In genomic region chr16:82943371-82943770, GRCh38 we compare ENCODE assay signal across 29 cellular contexts.
DNase-seq lines count a peak whose midpoint lies in the region; ATAC-seq and TF ChIP-seq lines count a peak whose summit lies in the region.
"Had no signal": no experiment of that assay in that cellular context is flagged by ENCODE, and none has a peak within 500 bp of the region (broad histone marks: within the 10 kb centered on the region; RNA-seq: fewer than 3 reads in every experiment).

No MANE protein-coding gene starts in this region.

- H3K36me3 ChIP-seq in mammary epithelial cell (ENCODE audit: insufficient read depth, low read length) (no peaks in the 10 kb centered on the region), stomach (no peaks in the 10 kb centered on the region)
- H3K36me3 ChIP-seq: ascending aorta, ovary, Peyer's patch had no signal

- H3K27ac ChIP-seq in mammary epithelial cell (ENCODE audit: insufficient read depth, low read depth, low read length) (no peak overlapping the region), stomach (no peak overlapping the region)
- H3K27ac ChIP-seq: ascending aorta, KMS-11, ovary, Peyer's patch, VCaP had no signal

- CTCF ChIA-PET in mammary epithelial cell (lab: Charles Lee; ENCODE audit: low non-redundant PET): no interaction called here

- no TSS peak for BruUV-seq in mammary epithelial cell (replicated peaks; lab: Mats Ljungman, UMichigan)

- peaks cover 34% of the 10 kb centered on the region for H3K79me2 ChIP-seq in mammary epithelial cell (ENCODE audit: insufficient read depth, low read length)

- DNase-seq in AG10803 (ENCODE audit: low read depth) (peak; percentile 42), LHCN-M2 (ENCODE audit: low read depth) (peak; percentile 29), mammary epithelial cell (peak; percentile 10), foreskin fibroblast (peak; percentile 14 to 33), NCI-H2196 treated with DMSO at 0.1 percent for 48 hours (lab: John Stamatoyannopoulos, UW; ENCODE audit: unreplicated experiment) (no peak), stomach (no peak), NCI-H1930 (lab: John Stamatoyannopoulos, UW) (no peak)
- DNase-seq: activated CD4-positive, alpha-beta T cell treated with anti-CD3 and anti-CD28 coated beads for 48 hours; activated CD8-positive, alpha-beta memory T cell treated with anti-CD3 and anti-CD28 coated beads for 24 hours; activated effector memory CD4-positive, alpha-beta T cell treated with Interleukin-2 at 50 U/mL for 16 hours; CD4-positive, alpha-beta memory T cell; dermis blood vessel endothelial cell; DND-41; endodermal cell; hippocampal formation; left cardiac atrium; NCI-H146; NCI-H2107; NCI-H774; ovary; Peyer's patch; SIG-M5; stimulated activated CD4-positive, alpha-beta T cell treated with anti-CD3 and anti-CD28 coated beads, Interleukin-1b, Interleukin-23, amount 100 ng/mL, for 48 hours; stimulated activated naive CD4-positive, alpha-beta T cell treated with Interleukin-2 at 50 U/mL for 16 hours had no signal

- 100% methylated on average over 1 of the region's 1 CpG for WGBS in mammary epithelial cell (ENCODE audit: low coverage, missing lambda C conversion rate)
- 69 to 96% (median 89%) methylated on average over 1 of the region's 1 CpG for WGBS in stomach, 5 donors

- dilution Hi-C loops in mammary epithelial cell (cut with HindIII; ENCODE audit: low sequenced_read_pairs): no loop called here

- H3K4me1 ChIP-seq in mammary epithelial cell (ENCODE audit: insufficient read depth, low read length) (peaks cover 5% of the 10 kb centered on the region), stomach (no peaks in the 10 kb centered on the region)
- H3K4me1 ChIP-seq: Peyer's patch had no signal

- intact Hi-C loops in mammary epithelial cell (cut with micrococcal nuclease) (no loop called here), stomach (cut with DNase I; ENCODE audit: low total_unique reads) (no loop called here)

- H2AFZ ChIP-seq in mammary epithelial cell (ENCODE audit: low read depth, low read length): no peak overlapping the region

- H3K9me3 ChIP-seq in mammary epithelial cell (replicated peaks; ENCODE audit: insufficient read depth, low read length) (no peaks in the 10 kb centered on the region), stomach (no peaks in the 10 kb centered on the region)
- H3K9me3 ChIP-seq: ascending aorta, ovary, Peyer's patch had no signal

- no peak for ATAC-seq in HG03025 (IDR thresholded peaks at IDR 0.05; ENCODE audit: low FRiP score, unreplicated experiment)
- ATAC-seq: left cardiac atrium had no signal

- in situ Hi-C loops in mammary epithelial cell (cut with MboI; ENCODE audit: low sequenced_read_pairs in 2 of 2): no loop called here

- no peak overlapping the region for H3K9ac ChIP-seq in mammary epithelial cell (ENCODE audit: insufficient read depth, low read length)
- H3K9ac ChIP-seq: KMS-11 had no signal

- no peak for TF ChIP-seq POLR2A in stomach (IDR thresholded peaks at IDR 0.05)

- TF ChIP-seq EP300 in stomach (IDR thresholded peaks at IDR 0.05): no peak

- no peaks in the 10 kb centered on the region for H4K20me1 ChIP-seq in mammary epithelial cell (ENCODE audit: insufficient read depth, low read length)

- no peak overlapping the region for H3K4me2 ChIP-seq in mammary epithelial cell (ENCODE audit: insufficient read depth, low read depth, low read length)
- H3K4me2 ChIP-seq: KMS-11 had no signal

- TF ChIP-seq CTCF in AG10803 (conservative IDR thresholded peaks at IDR 0.05; ENCODE audit: low read length) (no peak), mammary epithelial cell (conservative IDR thresholded peaks at IDR 0.05 in 1 of 2, IDR thresholded peaks at IDR 0.05 in 1 of 2; ENCODE audit: extremely low read depth in 1 of 2, insufficient read depth in 1 of 2, low read depth in 1 of 2, low read length in 2 of 2) (no peak), foreskin fibroblast (IDR thresholded peaks at IDR 0.05; ENCODE audit: low read depth, low read length) (no peak), stomach (IDR thresholded peaks at IDR 0.05) (no peak)

- no peaks in the 10 kb centered on the region for H3K27me3 ChIP-seq in mammary epithelial cell (ENCODE audit: insufficient read depth, low read length)
- no peaks in the 10 kb centered on the region for H3K27me3 ChIP-seq in stomach
- H3K27me3 ChIP-seq: ascending aorta, ovary, Peyer's patch had no signal

- H3K4me3 ChIP-seq in AG10803 (ENCODE audit: low read length): no peak overlapping the region
- no peak overlapping the region for H3K4me3 ChIP-seq in mammary epithelial cell (replicated peaks in 1 of 3; ENCODE audit: insufficient read depth in 1 of 3, low read depth in 2 of 3, low read length in 3 of 3)
- no peak overlapping the region for H3K4me3 ChIP-seq in foreskin fibroblast (ENCODE audit: low read depth in 1 of 2, low read length in 2 of 2)
- no peak overlapping the region for H3K4me3 ChIP-seq in stomach
- H3K4me3 ChIP-seq: ascending aorta, lung, ovary, Peyer's patch had no signal

Comparison
In these comparisons a context has a peak if more than half of its experiments do, and no peak if none do; other contexts are left out.
1. DNase-seq: peak in AG10803 (single experiment), LHCN-M2 (single experiment), mammary epithelial cell (single experiment) and foreskin fibroblast (2 of 2); none in NCI-H2196 treated with DMSO at 0.1 percent for 48 hours (single experiment), stomach (single experiment) and NCI-H1930 (0 of 2).